Comparison of ENCODE assay signal across 8 cellular contexts in genomic region chr1:6700853-6701436, GRCh38. TPM values are rescaled to one million over a fixed set of nuclear protein-coding genes. Genes with fewer than 3 reads are reported as not detected.
DNase-seq lines count a peak whose midpoint lies in the region; ATAC-seq, FAIRE-seq and TF ChIP-seq lines count a peak whose summit lies in the region.

No MANE protein-coding gene starts in this region.

- intact Hi-C loops in Right ventricle myocardium inferior (cut with DNase I) (loop anchor here (5.0 kb wide), 2 partner anchors 44 to 81 kb away; no protein-coding TSS in a partner anchor), left ventricle myocardium superior (cut with micrococcal nuclease) (no loop called here)

- H3K4me1 ChIP-seq in right atrium auricular region (peaks cover 0 to 20% of the 10 kb centered on the region in 2 donors), small intestine (ENCODE audit: control insufficient read depth in 2 of 2, insufficient read depth in 1 of 2, low read depth in 1 of 2, low read length in 1 of 2) (no peaks in the 10 kb centered on the region)

- H3K9me3 ChIP-seq in right atrium auricular region (no peaks in the 10 kb centered on the region), small intestine (ENCODE audit: control insufficient read depth, low read depth) (no peaks in the 10 kb centered on the region)

- peak overlapping the region; percentile 95 to 96 for H3K4me3 ChIP-seq in right atrium auricular region
- peak overlapping the region; percentile 98 to 100 for H3K4me3 ChIP-seq in small intestine (ENCODE audit: low read depth in 1 of 2, low read length in 2 of 2)

- DNase-seq in Right ventricle myocardium inferior (ENCODE audit: missing footprints) (no peak), left ventricle myocardium superior (no peak), right atrium auricular region (ENCODE audit: low spot score) (no peak), small intestine (peak; percentile 19), NOMO-1 treated with dmso at 0.1 percent for 144 hours (lab: John Stamatoyannopoulos, UW; ENCODE audit: unreplicated experiment) (no peak)
- DNase-seq in activated CD4-positive, alpha-beta T cell treated with anti-CD3 and anti-CD28 coated beads, Interleukin-2, amount 50 U/mL, for 48 hours, result peak; percentile 12 to 14

- ATAC-seq in Right ventricle myocardium inferior (peak; percentile 5), left ventricle myocardium superior (no peak), GM21786 (IDR thresholded peaks at IDR 0.05; ENCODE audit: unreplicated experiment) (no peak), GM19351 (IDR thresholded peaks at IDR 0.05; ENCODE audit: unreplicated experiment) (no peak)

- no peaks in the 10 kb centered on the region for H3K36me3 ChIP-seq in right atrium auricular region
- no peaks in the 10 kb centered on the region for H3K36me3 ChIP-seq in small intestine (ENCODE audit: control insufficient read depth in 2 of 2, insufficient read depth in 2 of 2, low read length in 2 of 2)

- WGBS in small intestine, 3 donors, result 0 to 4% (median 4%) methylated on average over 22 to 24 of the region's 24 CpGs

- H3K27ac ChIP-seq in right atrium auricular region (peak overlapping the region; percentile 80 to 87), small intestine (ENCODE audit: low read depth in 1 of 2, low read length in 1 of 2) (peak overlapping the region; percentile 72 to 93)

- TF ChIP-seq CTCF in right atrium auricular region (IDR thresholded peaks at IDR 0.05), result no peak

- no peak for FAIRE-seq in small intestine (lab: Jason Lieb, UNC)

- H3K27me3 ChIP-seq in right atrium auricular region, result no peaks in the 10 kb centered on the region
- H3K27me3 ChIP-seq in small intestine (ENCODE audit: control insufficient read depth in 2 of 2, insufficient read depth in 2 of 2, low read length in 2 of 2), result no peaks in the 10 kb centered on the region

RNA-seq across cellular contexts. Expression of gene DNAJC11, which starts 0.7 kb away (rescaled TPM):
- total RNA-seq in Right ventricle myocardium inferior (74.1 TPM), left ventricle myocardium superior (78.6 TPM), right atrium auricular region (10 to 100 TPM; 25.3 to 48.0 TPM)
- polyA plus RNA-seq in small intestine, result 10 to 100 TPM; 37.8 to 52.6 (median 42.7) TPM

Comparison
In these comparisons a context has a peak if more than half of its experiments do, and no peak if none do; other contexts are left out.
1. DNase-seq: peak in activated CD4-positive, alpha-beta T cell treated with anti-CD3 and anti-CD28 coated beads, Interleukin-2, amount 50 U/mL, for 48 hours (2 of 2) and small intestine (single experiment); none in Right ventricle myocardium inferior (single experiment), left ventricle myocardium superior (single experiment), right atrium auricular region (single experiment) and NOMO-1 treated with dmso at 0.1 percent for 144 hours (single experiment).